In the genomic region with DNA sequence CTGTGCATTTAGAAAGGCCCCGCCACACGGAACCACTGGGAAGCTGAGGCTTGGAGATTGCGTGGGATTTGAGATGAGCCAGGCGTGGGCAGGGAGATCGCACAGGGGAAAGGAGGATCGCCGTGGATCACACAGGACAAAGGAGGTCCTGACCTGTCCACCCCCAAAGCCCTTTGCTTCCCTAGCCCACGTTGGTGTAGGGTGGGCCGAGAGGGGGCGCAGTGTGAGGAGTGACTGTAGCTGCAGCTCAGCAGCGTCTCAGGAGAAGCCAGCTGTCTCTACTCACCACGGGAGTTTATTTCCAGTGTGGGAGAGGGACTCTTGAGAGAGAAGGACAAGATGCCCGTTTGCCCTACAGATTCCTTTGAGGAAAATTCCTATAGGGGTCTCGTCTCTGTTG, we compare ENCODE assay signal across 15 cellular contexts.
"Had no signal": no experiment of that assay in that cellular context is flagged by ENCODE, and none has a peak within 500 bp of the region (broad histone marks: within the 10 kb centered on the region; RNA-seq: fewer than 3 reads in every experiment).

No MANE protein-coding gene starts in this region.

- ATAC-seq: pancreas; stimulated activated naive CD8-positive, alpha-beta T cell treated with anti-CD3 and anti-CD28 coated beads, Interleukin-15, amount 100 ng/mL, for 72 hours; upper lobe of right lung had no signal

- H3K4me3 ChIP-seq: pancreas, sigmoid colon, testis, upper lobe of right lung had no signal

- H3K27me3 ChIP-seq: pancreas, sigmoid colon, testis, upper lobe of right lung had no signal

- H3K27ac ChIP-seq: pancreas, sigmoid colon, testis, upper lobe of right lung had no signal

- DNase-seq: activated CD4-positive, alpha-beta memory T cell treated with anti-CD3 and anti-CD28 coated beads for 36 hours; activated effector memory CD4-positive, alpha-beta T cell treated with Interleukin-2 at 50 U/mL for 16 hours; activated T-cell treated with anti-CD3 and anti-CD28 coated beads, Interleukin-2, amount 50 U/mL, for 24 hours; amniotic stem cell; cortex of kidney; effector CD8-positive, alpha-beta T cell; foreskin melanocyte; immature natural killer cell; pancreas; sigmoid colon; stimulated activated CD4-positive, alpha-beta T cell treated with anti-CD3 and anti-CD28 coated beads, Interleukin-1b, Interleukin-23, amount 100 ng/mL, for 48 hours; stimulated activated naive CD8-positive, alpha-beta T cell treated with anti-CD3 and anti-CD28 coated beads, Interleukin-15, amount 100 ng/mL, for 72 hours; T-helper 1 cell; testis; upper lobe of right lung had no signal

- H3K9me3 ChIP-seq: pancreas, sigmoid colon, testis, upper lobe of right lung had no signal

- H3K4me1 ChIP-seq: pancreas, testis, upper lobe of right lung had no signal

- H3K36me3 ChIP-seq: pancreas, sigmoid colon, upper lobe of right lung had no signal
